Comparison of ENCODE assay signal across 23 cellular contexts in the genomic region with DNA sequence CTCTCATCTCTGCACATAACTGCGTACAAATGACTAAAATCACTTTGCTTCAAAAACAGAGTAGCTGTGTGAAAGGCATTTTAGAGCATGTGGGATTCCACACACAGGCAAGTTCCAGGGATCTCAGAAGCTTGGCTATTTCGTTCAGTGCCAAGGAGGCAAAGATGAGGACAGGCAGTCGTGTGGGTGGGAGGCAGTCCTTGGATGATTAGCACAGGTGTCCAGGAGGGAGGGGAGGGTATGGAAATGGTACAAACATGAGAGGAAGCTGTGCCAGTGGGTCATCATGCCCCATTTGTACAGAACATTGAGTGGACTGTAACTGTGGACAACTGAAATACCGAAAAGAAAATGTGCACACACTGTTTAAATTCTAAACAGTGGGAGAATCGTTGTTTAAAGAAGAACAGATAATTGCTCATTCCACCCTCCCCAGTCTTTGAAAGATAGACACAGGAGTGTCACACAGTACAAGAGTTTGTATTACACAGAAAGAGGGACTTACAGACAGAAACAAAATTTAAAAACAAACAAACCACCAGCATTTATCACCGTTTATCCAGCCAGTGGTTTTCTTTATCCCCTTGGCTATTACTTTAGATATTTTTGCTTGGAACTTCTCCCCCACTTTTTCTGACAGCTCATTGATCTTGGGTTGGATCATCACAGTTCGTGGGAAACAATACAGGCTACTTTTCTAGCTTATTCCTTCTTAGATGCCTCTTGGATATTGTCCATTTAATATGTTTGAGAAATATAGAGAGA.
DNase-seq lines count a peak whose midpoint lies in the region; ATAC-seq, FAIRE-seq and TF ChIP-seq lines count a peak whose summit lies in the region.
"Had no signal": no experiment of that assay in that cellular context is flagged by ENCODE, and none has a peak within 500 bp of the region (broad histone marks: within the 10 kb centered on the region; RNA-seq: fewer than 3 reads in every experiment).

No MANE protein-coding gene starts in this region.

- TF ChIP-seq POLR2A in A549 (IDR thresholded peaks at IDR 0.05; ENCODE audit: low read length), result no peak

- FAIRE-seq in A549 (lab: Jason Lieb, UNC) (peak; percentile 56), bronchial epithelial cell (lab: Jason Lieb, UNC) (peak; percentile 89), RCC 7860 (lab: Jason Lieb, UNC) (no peak)
- FAIRE-seq: kidney had no signal

- H3K36me3 ChIP-seq in bronchial epithelial cell (ENCODE audit: control insufficient read depth, insufficient read depth, low read length), result no peaks in the 10 kb centered on the region
- H3K36me3 ChIP-seq: BLaER1, lower lobe of right lung, MG63, transverse colon had no signal

- H3K36me3 Mint-ChIP-seq in HFFc6 (ENCODE audit: low read depth), result peaks cover 42% of the 10 kb centered on the region

- TF ChIP-seq CTCF in A549 (IDR thresholded peaks at IDR 0.05), result no peak
- TF ChIP-seq CTCF in HFFc6 (IDR thresholded peaks at IDR 0.05), result no peak
- no peak for TF ChIP-seq CTCF in bronchial epithelial cell (IDR thresholded peaks at IDR 0.05; ENCODE audit: insufficient read depth, low read length, severe bottlenecking)

- WGBS in A549 (ENCODE audit: missing lambda C conversion rate), result 52% methylated on average over 7 of the region's 7 CpGs

- intact Hi-C loops in posterior vena cava (cut with DNase I), result loop anchor here in 1 of 2 donors (10.0 kb wide), 1 partner anchor 114 kb away; no protein-coding TSS in a partner anchor

- TF ChIP-seq RAD21 in A549 (conservative IDR thresholded peaks at IDR 0.05 in 1 of 2, IDR thresholded peaks at IDR 0.05 in 1 of 2), result no peak

- H3K27ac Mint-ChIP-seq in HFFc6, result peak overlapping the region; percentile 95
- H3K27ac Mint-ChIP-seq: activated naive CD4-positive, alpha-beta T cell treated with anti-CD3 and anti-CD28 coated beads for 36 hours; H9 had no signal

- TF ChIP-seq EP300 in A549 (IDR thresholded peaks at IDR 0.05), result no peak

- no peaks in the 10 kb centered on the region for H3K27me3 ChIP-seq in bronchial epithelial cell (ENCODE audit: control insufficient read depth, insufficient read depth, low read length)
- H3K27me3 ChIP-seq: BLaER1, MG63, transverse colon had no signal

- H3K4me3 ChIP-seq in A549, result no peak overlapping the region
- no peak overlapping the region for H3K4me3 ChIP-seq in bronchial epithelial cell (ENCODE audit: low read depth, low read length)
- H3K4me3 ChIP-seq: BLaER1, lower lobe of right lung, MG63, transverse colon had no signal

- H3K27me3 Mint-ChIP-seq in HFFc6 (ENCODE audit: insufficient read depth), result peaks cover 1% of the 10 kb centered on the region

- H3K9me3 Mint-ChIP-seq in HFFc6, result no peaks in the 10 kb centered on the region
- H3K9me3 Mint-ChIP-seq: activated naive CD4-positive, alpha-beta T cell treated with anti-CD3 and anti-CD28 coated beads for 36 hours; activated T-cell treated with anti-CD3 and anti-CD28 coated beads, Interleukin-2, amount 50 U/mL, for 4 hours; H9 had no signal

- H3K9me3 ChIP-seq in A549, result no peaks in the 10 kb centered on the region
- H3K9me3 ChIP-seq: BLaER1, lower lobe of right lung, MG63, transverse colon had no signal

- H3K4me2 ChIP-seq in A549, result peak overlapping the region; percentile 19
- H3K4me2 ChIP-seq: BLaER1 had no signal

- DNase-seq in A549 (ENCODE audit: low read depth in 1 of 2, low spot score in 1 of 2) (no peak), HFFc6 (no peak), bronchial epithelial cell (ENCODE audit: low read depth) (no peak), myocyte (ENCODE audit: low read depth) (peak; percentile 39), HuH-7 (ENCODE audit: low spot score) (no peak), cerebellar nuclear complex (lab: John Stamatoyannopoulos, UW) (no peak), RCC 7860 (ENCODE audit: low spot score) (no peak), posterior vena cava (ENCODE audit: low spot score) (no peak)
- DNase-seq: activated naive CD4-positive, alpha-beta T cell treated with anti-CD3 and anti-CD28 coated beads for 36 hours; activated T-cell treated with anti-CD3 and anti-CD28 coated beads, Interleukin-2, amount 50 U/mL, for 4 hours; amygdala; central memory CD4-positive, alpha-beta T cell; H9; kidney; lower lobe of right lung; MG63; NCI-H1436 treated with DMSO at 0.1 percent for 48 hours; NCI-H526 treated with DMSO at 0.1 percent for 48 hours; SHP77; stimulated activated CD4-positive, alpha-beta T cell treated with anti-CD3 and anti-CD28 coated beads, Interleukin-4, amount 100 ng/mL, for 24 hours; stimulated activated naive CD8-positive, alpha-beta T cell treated with anti-CD3 and anti-CD28 coated beads, Interleukin-15, Interleukin-2, amounts not matched to agents 100 U/mL and 50 U/mL, for 24 hours; transverse colon had no signal

- H3K4me1 ChIP-seq in A549, result peaks cover 30% of the 10 kb centered on the region
- H3K4me1 ChIP-seq: BLaER1, lower lobe of right lung, transverse colon had no signal

- peak overlapping the region; percentile 36 for H3K4me3 Mint-ChIP-seq in HFFc6
- H3K4me3 Mint-ChIP-seq: activated naive CD4-positive, alpha-beta T cell treated with anti-CD3 and anti-CD28 coated beads for 36 hours; activated T-cell treated with anti-CD3 and anti-CD28 coated beads, Interleukin-2, amount 50 U/mL, for 4 hours; H9 had no signal

- peak overlapping the region; percentile 33 to 73; a peak in 5 of 6 replicates for H3K27ac ChIP-seq in A549
- H3K27ac ChIP-seq: BLaER1, lower lobe of right lung, transverse colon had no signal

- ATAC-seq in A549, result peak in 1 of 2 experiments; percentile 36; a peak in 3 of 6 replicates
- ATAC-seq: activated T-cell treated with anti-CD3 and anti-CD28 coated beads, Interleukin-2, amount 50 U/mL, for 4 hours; lower lobe of right lung; stimulated activated naive CD8-positive, alpha-beta T cell treated with anti-CD3 and anti-CD28 coated beads, Interleukin-15, Interleukin-2, amounts not matched to agents 100 U/mL and 50 U/mL, for 24 hours had no signal

- POLR2A ChIA-PET in A549 (lab: Yijun Ruan, JAX), result interaction anchor here (0.7 kb wide), 1 partner anchor 177 kb away, joined by 3 read pairs; no protein-coding TSS in a partner anchor

- CTCF ChIA-PET in A549 (lab: Yijun Ruan, JAX), result interaction anchor here (0.6 to 6.6 kb wide), 14 partner anchors 11 to 181 kb away, joined by 3 to 57 read pairs (median 3); no protein-coding TSS in a partner anchor

- H3K4me1 Mint-ChIP-seq in HFFc6 (ENCODE audit: low read depth), result peaks cover 87% of the 10 kb centered on the region

TF ChIP-seq in A549, 52 proteins besides CTCF, POLR2A, EP300 and RAD21:
- TF ChIP-seq HOXA7 (CRISPR knock-in tag; IDR thresholded peaks at IDR 0.05), result no peak
- no peak for TF ChIP-seq SMC3 (IDR thresholded peaks at IDR 0.05)
- TF ChIP-seq ESRRA (IDR thresholded peaks at IDR 0.05; ENCODE audit: borderline replicate concordance, low read length), result no peak
- TF ChIP-seq, protein P1, sequence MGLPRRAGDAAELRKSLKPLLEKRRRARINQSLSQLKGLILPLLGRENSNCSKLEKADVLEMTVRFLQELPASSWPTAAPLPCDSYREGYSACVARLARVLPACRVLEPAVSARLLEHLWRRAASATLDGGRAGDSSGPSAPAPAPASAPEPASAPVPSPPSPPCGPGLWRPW (IDR thresholded peaks at IDR 0.05), result no peak
- TF ChIP-seq, protein P2, sequence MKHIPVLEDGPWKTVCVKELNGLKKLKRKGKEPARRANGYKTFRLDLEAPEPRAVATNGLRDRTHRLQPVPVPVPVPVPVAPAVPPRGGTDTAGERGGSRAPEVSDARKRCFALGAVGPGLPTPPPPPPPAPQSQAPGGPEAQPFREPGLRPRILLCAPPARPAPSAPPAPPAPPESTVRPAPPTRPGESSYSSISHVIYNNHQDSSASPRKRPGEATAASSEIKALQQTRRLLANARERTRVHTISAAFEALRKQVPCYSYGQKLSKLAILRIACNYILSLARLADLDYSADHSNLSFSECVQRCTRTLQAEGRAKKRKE (CRISPR knock-in tag; IDR thresholded peaks at IDR 0.05; ENCODE audit: low read depth), result no peak
- no peak for TF ChIP-seq MYC (IDR thresholded peaks at IDR 0.05; ENCODE audit: borderline replicate concordance, low read length)
- no peak for TF ChIP-seq FOSL2 (IDR thresholded peaks at IDR 0.05)
- no peak for TF ChIP-seq FOSL2 (CRISPR knock-in tag; IDR thresholded peaks at IDR 0.05)
